ENCODE assay signal across 7 cellular contexts in the genomic region with DNA sequence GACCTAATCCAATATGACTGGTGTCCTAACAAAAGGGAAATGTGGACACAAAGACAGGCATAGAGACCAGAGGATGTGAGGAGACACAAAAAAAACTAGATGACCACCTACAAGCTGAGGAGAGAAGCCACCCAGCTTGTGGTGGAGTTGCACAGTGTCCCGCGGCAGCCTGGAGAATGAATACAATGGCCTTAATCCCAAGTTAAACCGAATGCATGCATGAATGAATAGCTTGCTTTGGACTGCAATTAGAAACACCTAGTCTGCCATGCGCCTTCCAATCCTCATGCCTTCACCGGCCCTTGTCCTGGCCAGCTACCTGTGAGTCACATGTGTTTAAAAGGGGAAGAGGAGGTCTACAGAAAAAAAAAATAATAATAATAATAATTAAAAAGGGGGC.
"Had no signal": no experiment of that assay in that cellular context is flagged by ENCODE, and none has a peak within 500 bp of the region (broad histone marks: within the 10 kb centered on the region; RNA-seq: fewer than 3 reads in every experiment).

No MANE protein-coding gene starts in this region.

- H3K4me1 ChIP-seq: colonic mucosa, prostate gland, suprapubic skin had no signal

- H3K27ac ChIP-seq: colonic mucosa, prostate gland, spleen, suprapubic skin had no signal

- H3K9me3 ChIP-seq: body of pancreas, colonic mucosa, prostate gland, spleen, suprapubic skin had no signal

- H3K36me3 ChIP-seq: colonic mucosa, prostate gland, spleen, suprapubic skin had no signal

- FAIRE-seq: frontal cortex had no signal

- H3K4me3 ChIP-seq: body of pancreas, colonic mucosa, prostate gland, spleen, suprapubic skin had no signal

- DNase-seq: amniotic stem cell had no signal

- H3K27me3 ChIP-seq: body of pancreas had no signal
